ENCODE assay signal across 8 cellular contexts in the genomic region with DNA sequence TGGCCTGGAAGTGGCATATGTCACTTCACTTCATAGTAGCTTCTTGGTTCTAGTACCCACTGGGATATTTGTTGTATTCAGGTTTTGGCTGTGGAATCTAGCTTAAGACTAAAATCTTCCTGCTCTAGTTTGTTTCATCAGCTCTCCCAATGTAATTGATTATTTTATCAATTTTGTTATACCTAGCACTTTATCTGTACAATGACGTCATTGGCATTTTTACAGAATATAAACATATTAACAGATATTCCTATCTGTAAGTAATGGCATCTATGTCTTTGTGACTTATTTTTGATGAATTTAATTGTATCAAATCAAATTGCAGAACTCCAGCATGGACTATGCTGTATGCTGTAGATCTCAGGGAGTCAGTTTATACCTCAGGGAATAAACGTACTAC.
"Had no signal": no experiment of that assay in that cellular context is flagged by ENCODE, and none has a peak within 500 bp of the region (broad histone marks: within the 10 kb centered on the region; RNA-seq: fewer than 3 reads in every experiment).

No MANE protein-coding gene starts in this region.

- FAIRE-seq: G401.6, GM12878, GM12891, GM12892, GM18507, GM19239 had no signal

- ATAC-seq: GM12878 had no signal

- H3K4me3 ChIP-seq: GM12878 had no signal

- DNase-seq: GDM1, GF-D8 had no signal
